In the genomic region with DNA sequence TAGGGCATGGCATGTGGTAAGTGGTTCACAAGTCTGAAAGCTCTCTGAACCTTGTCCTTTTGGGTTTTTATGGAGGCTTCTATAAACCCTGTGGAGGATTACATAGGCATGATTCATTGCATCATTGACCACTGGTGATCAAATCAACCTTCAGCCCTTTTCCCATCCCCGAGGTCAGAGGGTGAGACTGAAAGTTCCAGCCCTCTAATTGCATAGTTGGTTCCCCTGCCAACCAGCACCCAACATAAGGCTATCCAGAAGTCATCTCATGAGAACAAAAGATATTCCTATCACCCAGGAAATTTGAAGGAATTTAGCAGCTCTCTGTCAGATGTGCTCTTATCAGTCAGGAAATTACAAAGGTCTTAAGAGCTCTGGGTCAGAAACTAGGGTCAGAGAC, we compare ENCODE assay signal across 22 cellular contexts.
DNase-seq lines count a peak whose midpoint lies in the region; ATAC-seq, FAIRE-seq and TF ChIP-seq lines count a peak whose summit lies in the region.
"Had no signal": no experiment of that assay in that cellular context is flagged by ENCODE, and none has a peak within 500 bp of the region (broad histone marks: within the 10 kb centered on the region; RNA-seq: fewer than 3 reads in every experiment).

No MANE protein-coding gene starts in this region.

- TF ChIP-seq POLR2A in NB4 (IDR thresholded peaks at IDR 0.05; ENCODE audit: extremely low read depth, insufficient read length) = no peak

- H3K9me3 Mint-ChIP-seq in astrocyte (ENCODE audit: unreplicated experiment) = peaks cover 18% of the 10 kb centered on the region
- peaks cover 6% of the 10 kb centered on the region for H3K9me3 Mint-ChIP-seq in T-helper 2 cell treated with Interferon-gamma antibody and Interleukin-4, amounts not matched to agents 5 μg/mL and 100 μg/mL, for 36 hours

- H3K4me2 ChIP-seq in astrocyte (ENCODE audit: low read length) (no peak overlapping the region), mesendoderm (ENCODE audit: low read length) (no peak overlapping the region)

- peak; percentile 52 for DNase-seq in ELR (ENCODE audit: low read depth)
- DNase-seq in NB4 (ENCODE audit: low read depth) = peak; percentile 40
- no peak for DNase-seq in astrocyte (ENCODE audit: low read depth)
- peak; percentile 95 for DNase-seq in mesendoderm
- no peak for DNase-seq in T-helper 2 cell treated with Interferon-gamma antibody and Interleukin-4, amounts not matched to agents 5 μg/mL and 100 μg/mL, for 36 hours (ENCODE audit: low spot score)
- DNase-seq: activated CD4-positive, alpha-beta T cell treated with anti-CD3 and anti-CD28 coated beads, Interleukin-2, amount 50 U/mL, for 1 hour; activated CD8-positive, alpha-beta memory T cell treated with anti-CD3 and anti-CD28 coated beads, Interleukin-2, amount 50 U/mL, for 4 hours; CD4-positive, alpha-beta memory T cell; DMS79; foreskin melanocyte; Karpas-422; NCI-H146; stimulated activated CD4-positive, alpha-beta T cell treated with anti-CD3 and anti-CD28 coated beads, Interleukin-4, amount 100 ng/mL, for 4 hours had no signal

- peaks cover 8% of the 10 kb centered on the region for H3K36me3 ChIP-seq in astrocyte (ENCODE audit: insufficient read depth, low read length)
- H3K36me3 ChIP-seq in mesendoderm (ENCODE audit: control insufficient read depth, insufficient read depth, low read length) = no peaks in the 10 kb centered on the region
- H3K36me3 ChIP-seq: breast epithelium, Peyer's patch had no signal

- no peak overlapping the region for H3K23ac ChIP-seq in mesendoderm (ENCODE audit: low read length)

- H3K4me3 ChIP-seq in NB4 (ENCODE audit: low read depth, low read length) (no peak overlapping the region), astrocyte (ENCODE audit: insufficient read depth, low read depth, low read length) (no peak overlapping the region), mesendoderm (ENCODE audit: low read length) (no peak overlapping the region)
- H3K4me3 ChIP-seq: breast epithelium, Peyer's patch, skin epidermis had no signal

- H2BK15ac ChIP-seq in mesendoderm (replicated peaks; ENCODE audit: low read depth) = no peak overlapping the region

- no peak for FAIRE-seq in astrocyte (lab: Jason Lieb, UNC)
- FAIRE-seq: GM18507 had no signal

- H3K4me1 ChIP-seq in astrocyte (ENCODE audit: insufficient read depth, low read length) (no peaks in the 10 kb centered on the region), mesendoderm (ENCODE audit: control insufficient read depth, low read depth, low read length) (no peaks in the 10 kb centered on the region)
- H3K4me1 ChIP-seq: breast epithelium had no signal

- H3K36me3 Mint-ChIP-seq in astrocyte (ENCODE audit: low read depth, unreplicated experiment) = peaks cover 29% of the 10 kb centered on the region
- H3K36me3 Mint-ChIP-seq in T-helper 2 cell treated with Interferon-gamma antibody and Interleukin-4, amounts not matched to agents 5 μg/mL and 100 μg/mL, for 36 hours (ENCODE audit: low read depth) = peaks cover 34% of the 10 kb centered on the region

- no peaks in the 10 kb centered on the region for H3K79me2 ChIP-seq in astrocyte (ENCODE audit: insufficient read depth, low read length)
- H3K79me2 ChIP-seq in mesendoderm (ENCODE audit: control insufficient read depth, insufficient read depth, low read length) = no peaks in the 10 kb centered on the region

- no peaks in the 10 kb centered on the region for H3K27me3 ChIP-seq in astrocyte (ENCODE audit: insufficient read depth, low read length)
- H3K27me3 ChIP-seq in mesendoderm (ENCODE audit: insufficient read depth, low read length, poor library complexity) = no peaks in the 10 kb centered on the region
- H3K27me3 ChIP-seq: breast epithelium, Peyer's patch had no signal

- H3K56ac ChIP-seq in mesendoderm (ENCODE audit: low read length) = no peak overlapping the region

- H4K5ac ChIP-seq in mesendoderm (ENCODE audit: low read length) = no peak overlapping the region

- ATAC-seq in GM18511 (IDR thresholded peaks at IDR 0.05; ENCODE audit: unreplicated experiment) = no peak
- ATAC-seq in GM21529 (IDR thresholded peaks at IDR 0.05; ENCODE audit: unreplicated experiment) = no peak
- ATAC-seq in HG03571 (IDR thresholded peaks at IDR 0.05; ENCODE audit: unreplicated experiment) = no peak

- peaks cover 29% of the 10 kb centered on the region for H4K20me1 ChIP-seq in astrocyte (ENCODE audit: insufficient read depth, low read length)

- no peak overlapping the region for H2AK5ac ChIP-seq in mesendoderm (ENCODE audit: low read length)

- H2BK5ac ChIP-seq in mesendoderm (ENCODE audit: low read length) = no peak overlapping the region

- H2BK120ac ChIP-seq in mesendoderm (ENCODE audit: low read depth, low read length) = no peak overlapping the region

- no peak overlapping the region for H4K8ac ChIP-seq in mesendoderm (ENCODE audit: low read depth, low read length)

- H3K27me3 Mint-ChIP-seq in astrocyte (ENCODE audit: low read depth, unreplicated experiment) = no peaks in the 10 kb centered on the region
- H3K27me3 Mint-ChIP-seq in T-helper 2 cell treated with Interferon-gamma antibody and Interleukin-4, amounts not matched to agents 5 μg/mL and 100 μg/mL, for 36 hours (ENCODE audit: low read depth) = no peaks in the 10 kb centered on the region
- H3K27me3 Mint-ChIP-seq: CD4-positive, alpha-beta memory T cell; progenitor cell of endocrine pancreas had no signal

- peaks cover 4% of the 10 kb centered on the region for H3K4me1 Mint-ChIP-seq in astrocyte (ENCODE audit: low read depth, unreplicated experiment)
- peaks cover 6% of the 10 kb centered on the region for H3K4me1 Mint-ChIP-seq in T-helper 2 cell treated with Interferon-gamma antibody and Interleukin-4, amounts not matched to agents 5 μg/mL and 100 μg/mL, for 36 hours (ENCODE audit: low read depth)

- H3K9ac ChIP-seq in astrocyte (ENCODE audit: low read length) (no peak overlapping the region), mesendoderm (ENCODE audit: low read length) (no peak overlapping the region)

- H3K27ac ChIP-seq in astrocyte (ENCODE audit: low read depth, low read length) = no peak overlapping the region
- no peak overlapping the region for H3K27ac ChIP-seq in mesendoderm (ENCODE audit: low read depth, low read length)
- H3K27ac ChIP-seq: breast epithelium, skin epidermis, VCaP had no signal

- no peak overlapping the region for H3K4me3 Mint-ChIP-seq in astrocyte (ENCODE audit: unreplicated experiment)
- no peak overlapping the region for H3K4me3 Mint-ChIP-seq in T-helper 2 cell treated with Interferon-gamma antibody and Interleukin-4, amounts not matched to agents 5 μg/mL and 100 μg/mL, for 36 hours
- H3K4me3 Mint-ChIP-seq: CD4-positive, alpha-beta memory T cell had no signal

- TF ChIP-seq CTCF in NB4 (IDR thresholded peaks at IDR 0.05; ENCODE audit: low read depth, low read length) = no peak
- no peak for TF ChIP-seq CTCF in astrocyte (IDR thresholded peaks at IDR 0.05; ENCODE audit: insufficient read depth, low read depth, low read length)

- H2AFZ ChIP-seq in astrocyte (ENCODE audit: low read depth, low read length) = no peak overlapping the region

- peak overlapping the region; percentile 26 for H3K27ac Mint-ChIP-seq in astrocyte (ENCODE audit: unreplicated experiment)
- no peak overlapping the region for H3K27ac Mint-ChIP-seq in T-helper 2 cell treated with Interferon-gamma antibody and Interleukin-4, amounts not matched to agents 5 μg/mL and 100 μg/mL, for 36 hours
- H3K27ac Mint-ChIP-seq: CD4-positive, alpha-beta memory T cell; progenitor cell of endocrine pancreas had no signal

- H3K4ac ChIP-seq in mesendoderm (ENCODE audit: low read depth, low read length) = peak overlapping the region; percentile 27

- no CpG with 5 or more reads among the region's 1 CpG for WGBS in mesendoderm (ENCODE audit: extremely low coverage, insufficient coverage, low lambda C conversion rate)

- no peaks in the 10 kb centered on the region for H3K9me3 ChIP-seq in astrocyte (ENCODE audit: insufficient read depth, low read depth, low read length)
- H3K9me3 ChIP-seq: Peyer's patch had no signal

- H3K79me1 ChIP-seq in mesendoderm (ENCODE audit: low read length) = no peaks in the 10 kb centered on the region

- H3K18ac ChIP-seq in mesendoderm (ENCODE audit: low read length) = no peak overlapping the region

Comparison
In these comparisons a context has a peak if more than half of its experiments do, and no peak if none do; other contexts are left out.
1. DNase-seq: peak in ELR (single experiment), NB4 (single experiment) and mesendoderm (single experiment); none in astrocyte (single experiment) and T-helper 2 cell treated with Interferon-gamma antibody and Interleukin-4, amounts not matched to agents 5 μg/mL and 100 μg/mL, for 36 hours (single experiment).